In the genomic region with DNA sequence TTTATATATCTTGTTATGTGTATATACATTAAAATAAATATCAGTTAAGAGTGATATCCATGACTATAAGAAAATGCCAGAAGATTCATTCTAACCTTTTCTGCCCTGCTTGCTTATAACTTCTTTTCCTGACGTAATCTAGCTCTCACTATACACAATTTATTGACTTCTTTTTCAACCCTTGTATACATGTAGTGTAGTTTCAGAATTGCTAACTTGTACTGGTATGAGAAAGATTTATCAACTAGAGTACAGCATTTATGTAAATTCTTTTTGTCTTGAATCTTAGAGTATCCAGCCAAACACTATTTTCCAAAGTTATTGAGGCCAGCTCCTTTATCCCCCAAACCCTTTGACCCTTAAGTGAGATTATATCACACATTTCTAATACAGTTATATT, we compare ENCODE assay signal across 16 cellular contexts.
DNase-seq lines count a peak whose midpoint lies in the region; ATAC-seq and TF ChIP-seq lines count a peak whose summit lies in the region.
"Had no signal": no experiment of that assay in that cellular context is flagged by ENCODE, and none has a peak within 500 bp of the region (broad histone marks: within the 10 kb centered on the region; RNA-seq: fewer than 3 reads in every experiment).

No MANE protein-coding gene starts in this region.

- no peak overlapping the region for H3K27ac Mint-ChIP-seq in endothelial cell (ENCODE audit: unreplicated experiment)
- H3K27ac Mint-ChIP-seq: CD4-positive, alpha-beta T cell; IgD-negative memory B cell had no signal

- H3K27me3 Mint-ChIP-seq in endothelial cell (ENCODE audit: unreplicated experiment): no peaks in the 10 kb centered on the region
- H3K27me3 Mint-ChIP-seq: CD4-positive, alpha-beta T cell had no signal

- peak; percentile 70 for ATAC-seq in GM18867 (IDR thresholded peaks at IDR 0.05; ENCODE audit: unreplicated experiment)
- peak; percentile 52 for ATAC-seq in GM21529 (IDR thresholded peaks at IDR 0.05; ENCODE audit: unreplicated experiment)
- ATAC-seq in HG03565 (IDR thresholded peaks at IDR 0.05; ENCODE audit: unreplicated experiment): peak; percentile 49
- ATAC-seq in sciatic nerve: no peak
- ATAC-seq: HepG2 had no signal

- no peak for TF ChIP-seq CTCF in endothelial cell (IDR thresholded peaks at IDR 0.05; ENCODE audit: unreplicated experiment)

- H3K36me3 Mint-ChIP-seq in endothelial cell (ENCODE audit: low read depth, unreplicated experiment): no peaks in the 10 kb centered on the region
- H3K36me3 Mint-ChIP-seq: IgD-negative memory B cell had no signal

- no peak overlapping the region for H3K4me3 Mint-ChIP-seq in endothelial cell (ENCODE audit: unreplicated experiment)
- H3K4me3 Mint-ChIP-seq: CD4-positive, alpha-beta T cell; IgD-negative memory B cell had no signal

- no peak for DNase-seq in sciatic nerve (ENCODE audit: low spot score)
- DNase-seq in endothelial cell (ENCODE audit: low spot score): no peak
- DNase-seq in stimulated activated CD8-positive, alpha-beta memory T cell treated with anti-CD3 and anti-CD28 coated beads, Interleukin-4, amount 100 ng/mL, for 48 hours: no peak
- DNase-seq: ACHN; AML-193; Caco-2; CD4-positive, alpha-beta T cell; DMS79; GDM1; Karpas-422; KBM-7 had no signal

- no peaks in the 10 kb centered on the region for H3K4me1 Mint-ChIP-seq in endothelial cell (ENCODE audit: unreplicated experiment)
- H3K4me1 Mint-ChIP-seq: IgD-negative memory B cell had no signal

- H3K9me3 Mint-ChIP-seq in endothelial cell (ENCODE audit: unreplicated experiment): no peaks in the 10 kb centered on the region
- H3K9me3 Mint-ChIP-seq: CD4-positive, alpha-beta T cell; IgD-negative memory B cell had no signal

- intact Hi-C loops in sciatic nerve (cut with DNase I): no loop called here
